ENCODE assay signal across 13 cellular contexts in the genomic region with DNA sequence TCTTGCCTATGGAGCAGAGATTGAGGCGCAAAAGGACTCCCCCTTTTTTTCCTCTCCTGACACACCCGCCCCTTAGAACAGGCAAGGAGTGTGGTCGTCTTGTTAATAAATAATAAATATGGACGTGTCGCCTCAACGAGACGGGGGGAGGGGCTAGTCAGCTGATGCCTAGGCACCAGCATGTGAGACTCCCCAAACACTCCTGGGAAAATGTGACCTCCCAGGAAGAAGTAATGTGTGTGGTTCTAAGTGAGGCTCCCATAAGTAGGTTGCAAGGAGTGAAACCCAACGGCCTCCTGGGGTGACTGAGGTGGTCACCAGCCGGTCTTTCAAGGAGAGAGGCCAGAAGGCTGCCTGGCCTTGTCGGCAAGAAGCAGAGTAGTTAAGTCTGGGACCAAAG. TPM values are rescaled to one million over a fixed set of nuclear protein-coding genes. Genes with fewer than 3 reads are reported as not detected.
DNase-seq lines count a peak whose midpoint lies in the region; FAIRE-seq and TF ChIP-seq lines count a peak whose summit lies in the region.
"Had no signal": no experiment of that assay in that cellular context is flagged by ENCODE, and none has a peak within 500 bp of the region (broad histone marks: within the 10 kb centered on the region; RNA-seq: fewer than 3 reads in every experiment).

No MANE protein-coding gene starts in this region.

- H3K4me3 ChIP-seq in astrocyte (ENCODE audit: insufficient read depth, low read depth, low read length) = no peak overlapping the region

- no peak overlapping the region for H2BK5ac ChIP-seq in H9 (ENCODE audit: insufficient read length, low read length)

- peak overlapping the region; percentile 81 for H3K27ac ChIP-seq in 22Rv1
- no peak overlapping the region for H3K27ac ChIP-seq in H9 (ENCODE audit: insufficient read length, low read depth, low read length)
- H3K27ac ChIP-seq in astrocyte (ENCODE audit: low read depth, low read length) = no peak overlapping the region

- H4K5ac ChIP-seq in H9 (ENCODE audit: insufficient read length, low read depth, low read length) = no peak overlapping the region

- H3K9me3 Mint-ChIP-seq in H9 (no peaks in the 10 kb centered on the region), astrocyte (ENCODE audit: unreplicated experiment) (no peaks in the 10 kb centered on the region)
- H3K9me3 Mint-ChIP-seq: stimulated activated memory B cell treated with anti-CD40 and anti-IgM and Interleukin-4, amounts not matched to agents 10 μg/mL and 1 μg/mL and 100 μg/mL, for 72 hours had no signal

- H3K27me3 ChIP-seq in H9 (ENCODE audit: insufficient read depth, low read length) (no peaks in the 10 kb centered on the region), astrocyte (ENCODE audit: insufficient read depth, low read length) (no peaks in the 10 kb centered on the region)

- H3K9ac ChIP-seq in H9 (ENCODE audit: extremely low read depth, insufficient read length, low read length) = no peak overlapping the region
- no peak overlapping the region for H3K9ac ChIP-seq in astrocyte (ENCODE audit: low read length)

- no CpG with 5 or more reads among the region's 10 CpGs for WGBS in H9 (ENCODE audit: extremely low coverage, insufficient read length, low lambda C conversion rate)

- no peak overlapping the region for H3K18ac ChIP-seq in H9 (ENCODE audit: insufficient read length, low read depth, low read length)

- H3K56ac ChIP-seq in H9 (ENCODE audit: insufficient read length, low read depth, low read length) = no peak overlapping the region

- no peak overlapping the region for H3K23ac ChIP-seq in H9 (ENCODE audit: insufficient read length, low read depth, low read length)

- H3T11ph ChIP-seq in H9 (ENCODE audit: low read length) = no peak overlapping the region

- no peaks in the 10 kb centered on the region for H3K36me3 ChIP-seq in astrocyte (ENCODE audit: insufficient read depth, low read length)

- H3K36me3 Mint-ChIP-seq in H9 (ENCODE audit: insufficient read depth in 1 of 3, low read depth in 3 of 3) = no peaks in the 10 kb centered on the region
- no peaks in the 10 kb centered on the region for H3K36me3 Mint-ChIP-seq in astrocyte (ENCODE audit: low read depth, unreplicated experiment)
- H3K36me3 Mint-ChIP-seq: CD14-positive monocyte; stimulated activated memory B cell treated with anti-CD40 and anti-IgM and Interleukin-4, amounts not matched to agents 10 μg/mL and 1 μg/mL and 100 μg/mL, for 72 hours had no signal

- no peak overlapping the region for H2AK5ac ChIP-seq in H9 (ENCODE audit: insufficient read length, low read length)

- no peak for TF ChIP-seq CTCF in 22Rv1 (IDR thresholded peaks at IDR 0.05)
- no peak for TF ChIP-seq CTCF in H9 (conservative IDR thresholded peaks at IDR 0.05)
- no peak for TF ChIP-seq CTCF in astrocyte (IDR thresholded peaks at IDR 0.05; ENCODE audit: insufficient read depth, low read depth, low read length)

- H3K4ac ChIP-seq in H9 (ENCODE audit: low read depth, low read length) = no peak overlapping the region

- DNase-seq in H9 = peak; percentile 31
- DNase-seq in astrocyte (ENCODE audit: low read depth) = no peak
- DNase-seq in left kidney (ENCODE audit: low read depth, low spot score) = peak; percentile 57
- no peak for DNase-seq in occipital lobe (lab: John Stamatoyannopoulos, UW)
- no peak for DNase-seq in medulla oblongata (ENCODE audit: extremely low spot score)
- no peak for DNase-seq in 8988T
- no peak for DNase-seq in NCI-H1092 (lab: John Stamatoyannopoulos, UW)
- DNase-seq: activated CD4-positive, alpha-beta T cell treated with anti-CD3 and anti-CD28 coated beads for 36 hours; activated effector memory CD4-positive, alpha-beta T cell treated with anti-CD3 and anti-CD28 coated beads, Interleukin-2, amount 50 U/mL, for 16 hours; stimulated activated CD4-positive, alpha-beta T cell treated with anti-CD3 and anti-CD28 coated beads, Interleukin-15, amount 100 ng/mL, for 24 hours had no signal

- no peak overlapping the region for H3K27ac Mint-ChIP-seq in H9
- peak overlapping the region; percentile 55 for H3K27ac Mint-ChIP-seq in astrocyte (ENCODE audit: unreplicated experiment)
- H3K27ac Mint-ChIP-seq: activated CD4-positive, alpha-beta T cell treated with anti-CD3 and anti-CD28 coated beads for 36 hours; stimulated activated memory B cell treated with anti-CD40 and anti-IgM and Interleukin-4, amounts not matched to agents 10 μg/mL and 1 μg/mL and 100 μg/mL, for 72 hours had no signal

- no peak for FAIRE-seq in astrocyte (lab: Jason Lieb, UNC)

- H3K4me1 Mint-ChIP-seq in H9 = peaks cover 27 to 28% of the 10 kb centered on the region in 2 experiments
- no peaks in the 10 kb centered on the region for H3K4me1 Mint-ChIP-seq in astrocyte (ENCODE audit: low read depth, unreplicated experiment)
- H3K4me1 Mint-ChIP-seq: stimulated activated memory B cell treated with anti-CD40 and anti-IgM and Interleukin-4, amounts not matched to agents 10 μg/mL and 1 μg/mL and 100 μg/mL, for 72 hours had no signal

- H4K8ac ChIP-seq in H9 (replicated peaks; ENCODE audit: insufficient read length, low read depth, low read length) = no peak overlapping the region

- H3K4me2 ChIP-seq in H9 (ENCODE audit: insufficient read depth, insufficient read length, low read length) (peak overlapping the region; percentile 68), astrocyte (ENCODE audit: low read length) (peak overlapping the region; percentile 93)

- no peak overlapping the region for H2AFZ ChIP-seq in H9 (ENCODE audit: low read length)
- H2AFZ ChIP-seq in astrocyte (ENCODE audit: low read depth, low read length) = no peak overlapping the region

- no peak overlapping the region for H2BK120ac ChIP-seq in H9 (ENCODE audit: low read depth, low read length, poor library complexity, severe bottlenecking)

- H2BK15ac ChIP-seq in H9 (ENCODE audit: low read depth, low read length) = no peak overlapping the region

- H4K20me1 ChIP-seq in H9 (ENCODE audit: control insufficient read depth, insufficient read depth, insufficient read length) (no peaks in the 10 kb centered on the region), astrocyte (ENCODE audit: insufficient read depth, low read length) (no peaks in the 10 kb centered on the region)

- no peak overlapping the region for H2BK20ac ChIP-seq in H9 (ENCODE audit: low read depth, low read length, poor library complexity, severe bottlenecking)

- peaks cover 8% of the 10 kb centered on the region for H3K23me2 ChIP-seq in H9 (ENCODE audit: insufficient read length, low read depth, low read length, poor library complexity, severe bottlenecking)

- H4K91ac ChIP-seq in H9 (ENCODE audit: insufficient read length, low read depth, low read length) = no peak overlapping the region

- H3K79me2 ChIP-seq in H9 (ENCODE audit: insufficient read depth, low read length) (no peaks in the 10 kb centered on the region), astrocyte (ENCODE audit: insufficient read depth, low read length) (no peaks in the 10 kb centered on the region)

- no peaks in the 10 kb centered on the region for H3K9me3 ChIP-seq in H9 (ENCODE audit: control insufficient read depth, low read depth, low read length)
- no peaks in the 10 kb centered on the region for H3K9me3 ChIP-seq in astrocyte (ENCODE audit: insufficient read depth, low read depth, low read length)

- no peak overlapping the region for H3K14ac ChIP-seq in H9 (ENCODE audit: insufficient read depth, low read length)

- H3K4me1 ChIP-seq in H9 (ENCODE audit: insufficient read depth, low read length) (no peaks in the 10 kb centered on the region), astrocyte (ENCODE audit: insufficient read depth, low read length) (peaks cover 12% of the 10 kb centered on the region)

- no peaks in the 10 kb centered on the region for H3K79me1 ChIP-seq in H9 (ENCODE audit: insufficient read depth, low read depth, low read length, poor library complexity, severe bottlenecking)

- H3K27me3 Mint-ChIP-seq in H9 (ENCODE audit: low read depth) = peaks cover 13% of the 10 kb centered on the region
- peaks cover 10% of the 10 kb centered on the region for H3K27me3 Mint-ChIP-seq in astrocyte (ENCODE audit: low read depth, unreplicated experiment)

- H3K4me3 Mint-ChIP-seq in H9 = peak overlapping the region; percentile 81
- peak overlapping the region; percentile 74 for H3K4me3 Mint-ChIP-seq in astrocyte (ENCODE audit: unreplicated experiment)
- H3K4me3 Mint-ChIP-seq: stimulated activated memory B cell treated with anti-CD40 and anti-IgM and Interleukin-4, amounts not matched to agents 10 μg/mL and 1 μg/mL and 100 μg/mL, for 72 hours had no signal

- no peak overlapping the region for H2BK12ac ChIP-seq in H9 (ENCODE audit: insufficient read length, low read depth, low read length)

RNA-seq across cellular contexts. Expression of a gene that starts 1.1 kb away (rescaled TPM):
- total RNA-seq in H9 (2021) (17.2 and 17.7 TPM in 2 replicates), astrocyte (7.4 and 9.9 TPM in 2 replicates), occipital lobe (49.3 TPM)

RNA-seq across cellular contexts. Expression of a gene that starts 43.4 kb away (rescaled TPM):
- 10.6 and 10.9 TPM in 2 replicates for total RNA-seq in H9 (2021)
- 3.7 and 5.0 TPM in 2 replicates for total RNA-seq in astrocyte
- 12.2 TPM for total RNA-seq in occipital lobe

Comparison
In these comparisons a context has a peak if more than half of its experiments do, and no peak if none do; other contexts are left out.
1. DNase-seq: peak in H9 (single experiment) and left kidney (single experiment); none in astrocyte (single experiment), occipital lobe (single experiment), medulla oblongata (single experiment), 8988T (single experiment) and NCI-H1092 (single experiment).